Comparison of ENCODE assay signal across 2 cellular contexts in genomic region chr3:98587654-98588532, GRCh38.
TF ChIP-seq lines count a peak whose summit lies in the region.

No MANE protein-coding gene starts in this region.

TF ChIP-seq in GM12878, 131 proteins besides CTCF, POLR2A, EP300 and RAD21:
- peak; percentile 56; the same call in 1 of the 2 replicates for TF ChIP-seq MLLT1 (IDR thresholded peaks at IDR 0.05)
- TF ChIP-seq SPI1 (IDR thresholded peaks at IDR 0.05; ENCODE audit: borderline replicate concordance, insufficient read depth, low read depth, low read length): peak; percentile 27; the same call in 1 of the 2 replicates
- TF ChIP-seq ZBTB33 (IDR thresholded peaks at IDR 0.05): no peak

TF ChIP-seq in liver, 16 proteins besides CTCF, POLR2A, EP300 and RAD21:
- no peak for TF ChIP-seq EGR1 (IDR thresholded peaks at IDR 0.05; ENCODE audit: low read depth in 2 of 2)
- no peak for TF ChIP-seq MAX (IDR thresholded peaks at IDR 0.05)
- no peak for TF ChIP-seq SP1 (IDR thresholded peaks at IDR 0.05)
- TF ChIP-seq GABPA (IDR thresholded peaks at IDR 0.05 in 1 of 2, conservative IDR thresholded peaks at IDR 0.05 in 1 of 2): no peak
- no peak for TF ChIP-seq FOXA1 (IDR thresholded peaks at IDR 0.05)
- no peak for TF ChIP-seq YY1 (IDR thresholded peaks at IDR 0.05)
- TF ChIP-seq HNF4G (IDR thresholded peaks at IDR 0.05): no peak
